In the genomic region with DNA sequence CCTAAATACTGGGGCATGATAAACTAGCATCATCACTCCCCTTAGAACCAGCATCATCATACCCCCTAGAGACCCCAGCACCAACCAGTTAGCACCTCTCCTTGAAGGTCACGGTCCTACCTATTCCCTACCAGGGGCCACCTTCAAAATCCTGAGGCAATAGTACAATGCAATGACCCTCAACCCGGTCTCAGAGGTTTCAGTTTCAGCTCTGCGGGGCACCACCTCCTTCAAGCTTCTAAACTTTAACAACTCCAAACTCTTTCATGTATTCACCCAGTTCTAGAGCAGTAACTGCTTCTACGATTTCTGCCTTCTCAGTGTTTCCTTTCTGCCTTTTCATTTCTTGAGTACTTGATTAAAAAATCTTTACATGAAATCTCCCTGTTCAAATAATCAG, we compare ENCODE assay signal across 26 cellular contexts.
DNase-seq lines count a peak whose midpoint lies in the region; ATAC-seq, FAIRE-seq and TF ChIP-seq lines count a peak whose summit lies in the region.
"Had no signal": no experiment of that assay in that cellular context is flagged by ENCODE, and none has a peak within 500 bp of the region (broad histone marks: within the 10 kb centered on the region; RNA-seq: fewer than 3 reads in every experiment).

No MANE protein-coding gene starts in this region.

- no peak overlapping the region for H3K4me3 ChIP-seq in K562
- H3K4me3 ChIP-seq: dorsolateral prefrontal cortex, right lobe of liver had no signal

- CTCF ChIA-PET in K562 (lab: Yijun Ruan, JAX; ENCODE audit: low intra/inter-chr PET ratio): interaction anchor here (1.0 kb wide), 1 partner anchor 208 kb away, joined by 4 read pairs; no protein-coding TSS in a partner anchor

- TF ChIP-seq RAD21 in K562 (CRISPR knock-in tag; conservative IDR thresholded peaks at IDR 0.05 in 1 of 2, IDR thresholded peaks at IDR 0.05 in 1 of 2): no peak

- POLR2A ChIA-PET in K562 (lab: Yijun Ruan, JAX): interaction anchor here (0.7 to 1.2 kb wide), 4 partner anchors 54 to 146 kb away, joined by 3 to 4 read pairs (median 3); no protein-coding TSS in a partner anchor

- H3K79me2 ChIP-seq in K562 (ENCODE audit: control insufficient read depth, insufficient read depth, low read length): no peaks in the 10 kb centered on the region

- ATAC-seq in HG03196 (IDR thresholded peaks at IDR 0.05; ENCODE audit: unreplicated experiment) (peak; percentile 62), K562 (no peak; the same call in 2 of the 3 replicates)
- ATAC-seq: naive thymus-derived CD4-positive, alpha-beta T cell; right lobe of liver had no signal

- peak; percentile 40 for FAIRE-seq in GM12892 (lab: Jason Lieb, UNC)
- FAIRE-seq in GM19239 (lab: Jason Lieb, UNC): peak; percentile 73
- FAIRE-seq in K562 (lab: Jason Lieb, UNC): no peak
- FAIRE-seq: urothelium cell line had no signal

- H2AFZ ChIP-seq in K562 (ENCODE audit: low read depth, low read length): 0 out of 2 replicates have a peak overlapping the region, but pooled peaks have one; percentile 22

- DNase-seq in GM12892 (ENCODE audit: insufficient read length) (no peak), GM19239 (ENCODE audit: insufficient read length, low spot score) (no peak), K562 (ENCODE audit: extremely low read depth in 1 of 4, low spot score in 3 of 4) (no peak), RPMI8226 (no peak), D341Med (ENCODE audit: low spot score) (no peak), NCI-H510A treated with DMSO at 0.1 percent for 48 hours (lab: John Stamatoyannopoulos, UW) (no peak)
- no peak for DNase-seq in activated CD4-positive, alpha-beta T cell treated with anti-CD3 and anti-CD28 coated beads for 48 hours
- DNase-seq: activated naive CD4-positive, alpha-beta T cell; amygdala; BE2C; Calu3; caudate nucleus; dorsolateral prefrontal cortex; foreskin keratinocyte; HCEC 1CT; KBM-7; mammary epithelial cell; naive thymus-derived CD4-positive, alpha-beta T cell; NCI-H1092; NCI-H2029 treated with DMSO at 0.1 percent for 48 hours; NCI-H446 treated with DMSO at 0.1 percent for 48 hours; right lobe of liver; SHP77 had no signal

- BruUV-seq in K562 (replicated peaks; lab: Mats Ljungman, UMichigan): no TSS peak

- intact Hi-C loops in K562 (cut with micrococcal nuclease): loop anchor here (5.0 to 10.0 kb wide), 2 partner anchors 54 to 193 kb away; no protein-coding TSS in a partner anchor

- H4K20me1 ChIP-seq in K562 (replicated peaks; ENCODE audit: control insufficient read depth, insufficient read depth, low read length): no peaks in the 10 kb centered on the region

- WGBS in K562 (ENCODE audit: insufficient coverage, low coverage, missing lambda C conversion rate): 50% methylated on average over 4 of the region's 4 CpGs

- TF ChIP-seq POLR2A in GM12892 (IDR thresholded peaks at IDR 0.05; ENCODE audit: low read depth, low read length) (no peak), K562 (conservative IDR thresholded peaks at IDR 0.05) (no peak)

- H3K4me2 ChIP-seq in K562 (ENCODE audit: insufficient read depth, low read length): peak overlapping the region; percentile 14; the same call in 1 of the 2 replicates

- H3K4me1 ChIP-seq in K562 (replicated peaks in 1 of 2; ENCODE audit: control insufficient read depth in 2 of 2, insufficient read depth in 2 of 2, low read length in 2 of 2): peaks cover 16 to 37% of the 10 kb centered on the region in 2 experiments
- H3K4me1 ChIP-seq: BE2C, foreskin keratinocyte, right lobe of liver had no signal

- no peaks in the 10 kb centered on the region for H3K9me3 ChIP-seq in K562 (replicated peaks; ENCODE audit: control insufficient read depth, insufficient read depth, low read depth, low read length)
- H3K9me3 ChIP-seq: BE2C, right lobe of liver had no signal

- in situ Hi-C loops in K562 (cut with MboI): no loop called here

- H3K9me1 ChIP-seq in K562 (ENCODE audit: control insufficient read depth, insufficient read depth, low read length): no peaks in the 10 kb centered on the region

- no peak for TF ChIP-seq EP300 in K562 (IDR thresholded peaks at IDR 0.05; ENCODE audit: low read length)

- H3K27me3 ChIP-seq in K562 (ENCODE audit: control insufficient read depth in 2 of 2, insufficient read depth in 2 of 2, low read length in 2 of 2): 0 out of 5 replicates have a peak, but pooled peaks cover 0 to 5% of the 10 kb centered on the region in 2 experiments
- H3K27me3 ChIP-seq: BE2C, dorsolateral prefrontal cortex, right lobe of liver had no signal

- H3K36me3 ChIP-seq in K562 (ENCODE audit: control insufficient read depth, insufficient read depth, low read length): no peaks in the 10 kb centered on the region
- H3K36me3 ChIP-seq: BE2C, right lobe of liver had no signal

- no peak for TF ChIP-seq CTCF in K562 (IDR thresholded peaks at IDR 0.05 in 2 of 3, conservative IDR thresholded peaks at IDR 0.05 in 1 of 3; ENCODE audit: insufficient read depth in 2 of 3, low read depth in 1 of 3, low read length in 3 of 3)

- no peak overlapping the region for H3K9ac ChIP-seq in K562 (ENCODE audit: insufficient read depth in 1 of 2, low read depth in 2 of 2, low read length in 2 of 2)

- peak overlapping the region; percentile 86; the same call in 2 of the 3 replicates for H3K27ac ChIP-seq in K562 (ENCODE audit: extremely low read depth, low read depth, low read length)
- H3K27ac ChIP-seq: dorsolateral prefrontal cortex, epithelial cell of prostate, foreskin keratinocyte, right lobe of liver had no signal

TF ChIP-seq in K562, 482 proteins besides CTCF, POLR2A, EP300 and RAD21:
- TF ChIP-seq, protein P1, sequence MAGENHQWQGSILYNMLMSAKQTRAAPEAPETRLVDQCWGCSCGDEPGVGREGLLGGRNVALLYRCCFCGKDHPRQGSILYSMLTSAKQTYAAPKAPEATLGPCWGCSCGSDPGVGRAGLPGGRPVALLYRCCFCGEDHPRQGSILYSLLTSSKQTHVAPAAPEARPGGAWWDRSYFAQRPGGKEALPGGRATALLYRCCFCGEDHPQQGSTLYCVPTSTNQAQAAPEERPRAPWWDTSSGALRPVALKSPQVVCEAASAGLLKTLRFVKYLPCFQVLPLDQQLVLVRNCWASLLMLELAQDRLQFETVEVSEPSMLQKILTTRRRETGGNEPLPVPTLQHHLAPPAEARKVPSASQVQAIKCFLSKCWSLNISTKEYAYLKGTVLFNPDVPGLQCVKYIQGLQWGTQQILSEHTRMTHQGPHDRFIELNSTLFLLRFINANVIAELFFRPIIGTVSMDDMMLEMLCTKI (IDR thresholded peaks at IDR 0.05; ENCODE audit: partially characterized antibody): no peak
- TF ChIP-seq ZNF766 (CRISPR knock-in tag; conservative IDR thresholded peaks at IDR 0.05): 0 out of 2 replicates have a peak, but pooled peaks have one; percentile 1
- no peak for TF ChIP-seq NR2C2 (CRISPR knock-in tag; IDR thresholded peaks at IDR 0.05)
- 0 out of 2 replicates have a peak, but pooled peaks have one; percentile 8 for TF ChIP-seq NR2C2 (tag; IDR thresholded peaks at IDR 0.05)
